8 cellular contexts compared by ENCODE assay signal in the genomic region with DNA sequence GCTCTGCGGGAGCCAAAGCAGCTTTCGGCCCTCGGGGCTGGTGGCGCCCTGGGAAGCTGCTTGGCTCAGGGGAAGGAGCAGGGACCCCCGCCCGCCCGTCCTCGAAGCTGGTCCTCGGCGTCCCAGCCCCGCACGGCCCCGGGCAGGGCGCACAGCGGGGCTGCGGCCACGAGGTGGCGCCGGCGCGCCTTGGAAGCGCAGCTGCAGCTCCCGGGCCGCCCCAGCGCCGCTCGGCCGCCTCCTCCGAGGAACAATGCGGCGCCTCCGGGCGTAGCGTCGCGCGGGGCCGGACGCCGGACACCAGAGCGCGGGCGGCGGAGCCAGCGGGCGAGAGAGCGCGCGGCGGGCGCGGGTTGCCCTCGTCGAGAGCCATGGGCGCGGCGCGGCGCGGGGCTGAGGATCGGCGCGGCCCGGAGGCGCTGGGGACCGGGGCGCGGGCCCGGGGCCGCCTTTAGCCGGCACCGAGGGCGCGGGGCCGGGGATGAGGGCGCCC. TPM values are rescaled to one million over a fixed set of nuclear protein-coding genes. Genes with fewer than 3 reads are reported as not detected.
DNase-seq lines count a peak whose midpoint lies in the region; ATAC-seq and TF ChIP-seq lines count a peak whose summit lies in the region.

A gene with protein sequence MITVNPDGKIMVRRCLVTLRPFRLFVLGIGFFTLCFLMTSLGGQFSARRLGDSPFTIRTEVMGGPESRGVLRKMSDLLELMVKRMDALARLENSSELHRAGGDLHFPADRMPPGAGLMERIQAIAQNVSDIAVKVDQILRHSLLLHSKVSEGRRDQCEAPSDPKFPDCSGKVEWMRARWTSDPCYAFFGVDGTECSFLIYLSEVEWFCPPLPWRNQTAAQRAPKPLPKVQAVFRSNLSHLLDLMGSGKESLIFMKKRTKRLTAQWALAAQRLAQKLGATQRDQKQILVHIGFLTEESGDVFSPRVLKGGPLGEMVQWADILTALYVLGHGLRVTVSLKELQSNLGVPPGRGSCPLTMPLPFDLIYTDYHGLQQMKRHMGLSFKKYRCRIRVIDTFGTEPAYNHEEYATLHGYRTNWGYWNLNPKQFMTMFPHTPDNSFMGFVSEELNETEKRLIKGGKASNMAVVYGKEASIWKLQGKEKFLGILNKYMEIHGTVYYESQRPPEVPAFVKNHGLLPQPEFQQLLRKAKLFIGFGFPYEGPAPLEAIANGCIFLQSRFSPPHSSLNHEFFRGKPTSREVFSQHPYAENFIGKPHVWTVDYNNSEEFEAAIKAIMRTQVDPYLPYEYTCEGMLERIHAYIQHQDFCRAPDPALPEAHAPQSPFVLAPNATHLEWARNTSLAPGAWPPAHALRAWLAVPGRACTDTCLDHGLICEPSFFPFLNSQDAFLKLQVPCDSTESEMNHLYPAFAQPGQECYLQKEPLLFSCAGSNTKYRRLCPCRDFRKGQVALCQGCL (plus strand): TSS at position 229 of the 493 bp plus-strand sequence. CDS start 626 bp downstream, outside the sequence.

- peaks cover 24 to 45% of the 10 kb centered on the region in 2 donors for H3K27me3 Mint-ChIP-seq in CD8-positive, alpha-beta memory T cell
- H3K27me3 Mint-ChIP-seq in WTC11 (ENCODE audit: low read depth) (peaks cover 29% of the 10 kb centered on the region), immature natural killer cell (ENCODE audit: low read depth in 3 of 3) (peaks cover 5 to 18% (median 9%) of the 10 kb centered on the region in 3 donors)

- H3K36me3 Mint-ChIP-seq in CD8-positive, alpha-beta memory T cell = no peaks in the 10 kb centered on the region
- H3K36me3 Mint-ChIP-seq in WTC11 (no peaks in the 10 kb centered on the region), immature natural killer cell (no peaks in the 10 kb centered on the region)

- no peak for TF ChIP-seq POLR2A in breast epithelium (IDR thresholded peaks at IDR 0.05)

- H3K27ac ChIP-seq in CD8-positive, alpha-beta memory T cell (ENCODE audit: low read depth, low read length) = no peak within 1 kb of the TSS
- H3K27ac ChIP-seq in breast epithelium = no peak within 1 kb of the TSS

- no peak within 1 kb of the TSS for H3K4me3 ChIP-seq in CD8-positive, alpha-beta memory T cell (ENCODE audit: low read length)
- peak within 1 kb of the TSS; percentile 36 to 67 (median 40) for H3K4me3 ChIP-seq in breast epithelium

- H3K4me1 Mint-ChIP-seq in CD8-positive, alpha-beta memory T cell = peaks cover 2 to 18% (median 5%) of the 10 kb centered on the region in 3 donors
- H3K4me1 Mint-ChIP-seq in WTC11 (peaks cover 12% of the 10 kb centered on the region), immature natural killer cell (peaks cover 0 to 7% of the 10 kb centered on the region in 2 donors)

- peak; percentile 63 to 78 (median 65) for DNase-seq in CD8-positive, alpha-beta memory T cell
- DNase-seq in NCI-H1105 treated with DMSO at 0.1 percent for 48 hours (lab: John Stamatoyannopoulos, UW) (peak; percentile 71), WTC11 (ENCODE audit: low spot score) (peak; percentile 91), breast epithelium (ENCODE audit: low spot score in 2 of 2) (peak; percentile 28 to 66), immature natural killer cell (peak; percentile 67 to 72 (median 72))
- peak; percentile 82 for DNase-seq in stimulated activated CD4-positive, alpha-beta T cell treated with anti-CD3 and anti-CD28 coated beads, Interleukin-12 subunit alpha, Interleukin-12 subunit beta, amount 100 ng/mL, for 4 hours

- POLR2A ChIA-PET in CD8-positive, alpha-beta memory T cell (lab: Charles Lee) = interaction anchor here (1.5 kb wide), 1 partner anchor 188 kb away, joined by 6 read pairs; no protein-coding TSS in a partner anchor
- POLR2A ChIA-PET in WTC11 (lab: Charles Lee) = interaction anchor here (1.0 to 1.5 kb wide), 2 partner anchors 101 to 199 kb away, joined by 3 to 8 read pairs; no protein-coding TSS in a partner anchor

- H3K9me3 ChIP-seq in CD8-positive, alpha-beta memory T cell (ENCODE audit: low read length) = no peaks in the 10 kb centered on the region
- no peaks in the 10 kb centered on the region for H3K9me3 ChIP-seq in breast epithelium

- peaks cover 4% of the 10 kb centered on the region for H3K4me1 ChIP-seq in CD8-positive, alpha-beta memory T cell (ENCODE audit: insufficient read depth, low read length)
- peaks cover 0 to 3% of the 10 kb centered on the region in 2 donors for H3K4me1 ChIP-seq in breast epithelium

- peak within 1 kb of the TSS in 1 of 8 donors; percentile 28 for H3K27ac Mint-ChIP-seq in CD8-positive, alpha-beta memory T cell
- no peak within 1 kb of the TSS for H3K27ac Mint-ChIP-seq in WTC11
- H3K27ac Mint-ChIP-seq in immature natural killer cell = no peak within 1 kb of the TSS

- CTCF ChIA-PET in CD8-positive, alpha-beta memory T cell (lab: Charles Lee) = interaction anchor here (0.6 to 9.8 kb wide), 31 partner anchors 9 to 376 kb away, joined by 3 to 125 read pairs (median 4); no protein-coding TSS in a partner anchor
- CTCF ChIA-PET in WTC11 (lab: Charles Lee) = interaction anchor here (0.5 to 4.4 kb wide), 63 partner anchors 9 to 420 kb away, joined by 3 to 64 read pairs (median 5); a partner anchor contains a TSS

- ATAC-seq in GM21529 (IDR thresholded peaks at IDR 0.05; ENCODE audit: unreplicated experiment) (peak; percentile 59), WTC11 (peak; percentile 78), HG02973 (IDR thresholded peaks at IDR 0.05; ENCODE audit: unreplicated experiment) (no peak)

- H3K36me3 ChIP-seq in CD8-positive, alpha-beta memory T cell (ENCODE audit: insufficient read depth, low read length) = no peaks in the 10 kb centered on the region
- no peaks in the 10 kb centered on the region for H3K36me3 ChIP-seq in breast epithelium

- H3K27me3 ChIP-seq in CD8-positive, alpha-beta memory T cell (ENCODE audit: insufficient read depth, low read length, poor library complexity, severe bottlenecking) = peaks cover 11% of the 10 kb centered on the region
- peaks cover 11 to 52% of the 10 kb centered on the region in 2 donors for H3K27me3 ChIP-seq in breast epithelium

- intact Hi-C loops in breast epithelium (cut with DNase I; ENCODE audit: low total_unique reads) = loop anchor here (10.0 kb wide), 1 partner anchor 187 kb away; no protein-coding TSS in a partner anchor

- TF ChIP-seq CTCF in WTC11 (IDR thresholded peaks at IDR 0.05) = peak; percentile 75
- peak in 2 of 3 donors; percentile 37 to 92 for TF ChIP-seq CTCF in breast epithelium (IDR thresholded peaks at IDR 0.05)

- H3K4me3 Mint-ChIP-seq in CD8-positive, alpha-beta memory T cell = peak within 1 kb of the TSS; percentile 48 to 89 (median 73)
- H3K4me3 Mint-ChIP-seq in WTC11 = peak within 1 kb of the TSS; percentile 78
- peak within 1 kb of the TSS; percentile 58 to 81 (median 73) for H3K4me3 Mint-ChIP-seq in immature natural killer cell

- H3K9me3 Mint-ChIP-seq in CD8-positive, alpha-beta memory T cell = peaks cover 0 to 2% (median 0%) of the 10 kb centered on the region in 5 donors
- H3K9me3 Mint-ChIP-seq in WTC11 (no peaks in the 10 kb centered on the region), immature natural killer cell (no peaks in the 10 kb centered on the region)

TF ChIP-seq in WTC11, 78 proteins besides CTCF, POLR2A, EP300 and RAD21 (continues in another document):
- no peak for TF ChIP-seq ZNF317 (CRISPR knock-in tag; IDR thresholded peaks at IDR 0.05; ENCODE audit: borderline replicate concordance, low read depth)
- 0 out of 2 replicates have a peak, but pooled peaks have one; percentile 31 for TF ChIP-seq TP53 (CRISPR knock-in tag; IDR thresholded peaks at IDR 0.05)
- no peak for TF ChIP-seq NR3C1 (CRISPR knock-in tag; conservative IDR thresholded peaks at IDR 0.05; ENCODE audit: low read depth)
- TF ChIP-seq, protein P1, sequence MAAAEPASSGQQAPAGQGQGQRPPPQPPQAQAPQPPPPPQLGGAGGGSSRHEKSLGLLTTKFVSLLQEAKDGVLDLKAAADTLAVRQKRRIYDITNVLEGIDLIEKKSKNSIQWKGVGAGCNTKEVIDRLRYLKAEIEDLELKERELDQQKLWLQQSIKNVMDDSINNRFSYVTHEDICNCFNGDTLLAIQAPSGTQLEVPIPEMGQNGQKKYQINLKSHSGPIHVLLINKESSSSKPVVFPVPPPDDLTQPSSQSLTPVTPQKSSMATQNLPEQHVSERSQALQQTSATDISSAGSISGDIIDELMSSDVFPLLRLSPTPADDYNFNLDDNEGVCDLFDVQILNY (CRISPR knock-in tag; IDR thresholded peaks at IDR 0.05) = peak; percentile 14; the same call in 1 of the 2 replicates
- TF ChIP-seq SP1 (CRISPR knock-in tag; conservative IDR thresholded peaks at IDR 0.05) = peak; percentile 56; the same call in 1 of the 2 replicates
- no peak for TF ChIP-seq EMX1 (CRISPR knock-in tag; IDR thresholded peaks at IDR 0.05)
- no peak for TF ChIP-seq RELA (CRISPR knock-in tag; IDR thresholded peaks at IDR 0.05; ENCODE audit: borderline replicate concordance)
- TF ChIP-seq, protein P2, sequence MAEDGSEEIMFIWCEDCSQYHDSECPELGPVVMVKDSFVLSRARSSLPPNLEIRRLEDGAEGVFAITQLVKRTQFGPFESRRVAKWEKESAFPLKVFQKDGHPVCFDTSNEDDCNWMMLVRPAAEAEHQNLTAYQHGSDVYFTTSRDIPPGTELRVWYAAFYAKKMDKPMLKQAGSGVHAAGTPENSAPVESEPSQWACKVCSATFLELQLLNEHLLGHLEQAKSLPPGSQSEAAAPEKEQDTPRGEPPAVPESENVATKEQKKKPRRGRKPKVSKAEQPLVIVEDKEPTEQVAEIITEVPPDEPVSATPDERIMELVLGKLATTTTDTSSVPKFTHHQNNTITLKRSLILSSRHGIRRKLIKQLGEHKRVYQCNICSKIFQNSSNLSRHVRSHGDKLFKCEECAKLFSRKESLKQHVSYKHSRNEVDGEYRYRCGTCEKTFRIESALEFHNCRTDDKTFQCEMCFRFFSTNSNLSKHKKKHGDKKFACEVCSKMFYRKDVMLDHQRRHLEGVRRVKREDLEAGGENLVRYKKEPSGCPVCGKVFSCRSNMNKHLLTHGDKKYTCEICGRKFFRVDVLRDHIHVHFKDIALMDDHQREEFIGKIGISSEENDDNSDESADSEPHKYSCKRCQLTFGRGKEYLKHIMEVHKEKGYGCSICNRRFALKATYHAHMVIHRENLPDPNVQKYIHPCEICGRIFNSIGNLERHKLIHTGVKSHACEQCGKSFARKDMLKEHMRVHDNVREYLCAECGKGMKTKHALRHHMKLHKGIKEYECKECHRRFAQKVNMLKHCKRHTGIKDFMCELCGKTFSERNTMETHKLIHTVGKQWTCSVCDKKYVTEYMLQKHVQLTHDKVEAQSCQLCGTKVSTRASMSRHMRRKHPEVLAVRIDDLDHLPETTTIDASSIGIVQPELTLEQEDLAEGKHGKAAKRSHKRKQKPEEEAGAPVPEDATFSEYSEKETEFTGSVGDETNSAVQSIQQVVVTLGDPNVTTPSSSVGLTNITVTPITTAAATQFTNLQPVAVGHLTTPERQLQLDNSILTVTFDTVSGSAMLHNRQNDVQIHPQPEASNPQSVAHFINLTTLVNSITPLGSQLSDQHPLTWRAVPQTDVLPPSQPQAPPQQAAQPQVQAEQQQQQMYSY (CRISPR knock-in tag; IDR thresholded peaks at IDR 0.05) = no peak

RNA-seq across cellular contexts. Expression of the gene that starts here (rescaled TPM):
- total RNA-seq in CD8-positive, alpha-beta memory T cell = under 1 TPM; 0.40 to 0.46 TPM
- 0.17 TPM for polyA plus RNA-seq in CD8-positive, alpha-beta memory T cell
- total RNA-seq in WTC11 (2021) (11.5 to 12.0 TPM (median 11.6 TPM) in 3 replicates), breast epithelium (under 1 TPM in 2 of 3 donors, not detected in 1; 0.32 to 0.33 TPM)
- polyA plus RNA-seq in immature natural killer cell = not detected

Comparison
In these comparisons a context has a peak if more than half of its experiments do, and no peak if none do; other contexts are left out.
1. Peak in DNase-seq in CD8-positive, alpha-beta memory T cell; RNA of the gene not detected or under 1 TPM.
2. Peak in DNase-seq and H3K4me3 ChIP-seq in breast epithelium; RNA of the gene not detected or under 1 TPM.
3. Peak in DNase-seq in immature natural killer cell; RNA of the gene not detected or under 1 TPM.